16 cellular contexts compared by ENCODE assay signal in genomic region chr6:11952291-11952690, GRCh38. TPM values are rescaled to one million over a fixed set of nuclear protein-coding genes. Genes with fewer than 3 reads are reported as not detected.
DNase-seq lines count a peak whose midpoint lies in the region; TF ChIP-seq lines count a peak whose summit lies in the region.
"Had no signal": no experiment of that assay in that cellular context is flagged by ENCODE, and none has a peak within 500 bp of the region (broad histone marks: within the 10 kb centered on the region; RNA-seq: fewer than 3 reads in every experiment).

No MANE protein-coding gene starts in this region.

- H2AFZ ChIP-seq in SK-N-SH (ENCODE audit: low read depth) (no peak overlapping the region), mesenchymal stem cell (ENCODE audit: low read depth, low read length) (no peak overlapping the region)

- peaks cover 0 to 3% of the 10 kb centered on the region in 2 experiments; a peak in 2 of 4 replicates for H3K4me1 ChIP-seq in SK-N-SH (ENCODE audit: control insufficient read depth in 1 of 2, insufficient read depth in 2 of 2, low read depth in 1 of 2, low read length in 1 of 2)
- no peaks in the 10 kb centered on the region for H3K4me1 ChIP-seq in mesenchymal stem cell (ENCODE audit: control insufficient read depth, insufficient read depth, low read depth, low read length)
- H3K4me1 ChIP-seq in effector memory CD4-positive, alpha-beta T cell (ENCODE audit: control insufficient read depth, insufficient read depth, low read length, poor library complexity, severe bottlenecking), result no peaks in the 10 kb centered on the region
- H3K4me1 ChIP-seq: A549, BLaER1, HAP-1 had no signal

- H2AK5ac ChIP-seq in mesenchymal stem cell (ENCODE audit: low read length, severe bottlenecking), result no peak overlapping the region

- no peak overlapping the region for H4K91ac ChIP-seq in mesenchymal stem cell (ENCODE audit: low read length)

- peak overlapping the region; percentile 11; the same call in 1 of the 2 replicates for H3K9ac ChIP-seq in SK-N-SH
- peak overlapping the region; percentile 60 for H3K9ac ChIP-seq in mesenchymal stem cell (ENCODE audit: low read length)
- H3K9ac ChIP-seq: BLaER1 had no signal

- H3K18ac ChIP-seq in mesenchymal stem cell (ENCODE audit: low read depth in 1 of 2, low read length in 2 of 2), result no peak overlapping the region

- no peaks in the 10 kb centered on the region for H3K79me2 ChIP-seq in SK-N-SH (ENCODE audit: insufficient read depth)

- 33% methylated on average over 2 of the region's 2 CpGs for WGBS in SK-N-SH (ENCODE audit: low lambda C conversion rate)
- WGBS in mesenchymal stem cell, result 94% methylated on average over 2 of the region's 2 CpGs

- intact Hi-C loops in Calu3 (cut with micrococcal nuclease; ENCODE audit: unreplicated experiment), result no loop called here
- intact Hi-C loops in activated CD4-positive, alpha-beta T cell treated with anti-CD3 and anti-CD28 coated beads, Interleukin-2, amount 10 ng/mL, durations not matched to agents 24 days and 14 days (cut with micrococcal nuclease), result no loop called here

- H3K4me3 ChIP-seq in SK-N-SH (ENCODE audit: low read depth in 2 of 2, low read length in 1 of 2) (no peak overlapping the region), mesenchymal stem cell (ENCODE audit: insufficient read depth in 1 of 2, low read depth in 1 of 2, low read length in 2 of 2) (no peak overlapping the region)
- H3K4me3 ChIP-seq in effector memory CD4-positive, alpha-beta T cell (ENCODE audit: insufficient read depth, low read depth, low read length, poor library complexity, severe bottlenecking), result no peak overlapping the region
- H3K4me3 ChIP-seq: A549, BLaER1, GM12878, HAP-1 had no signal

- no peak overlapping the region for H2BK12ac ChIP-seq in mesenchymal stem cell (ENCODE audit: low read length in 2 of 2)

- H3K14ac ChIP-seq in mesenchymal stem cell (ENCODE audit: low read length in 2 of 2), result no peak overlapping the region

- H3F3A ChIP-seq in SK-N-SH (replicated peaks; ENCODE audit: insufficient read depth), result peaks cover 8% of the 10 kb centered on the region

- TF ChIP-seq EP300 in SK-N-SH (IDR thresholded peaks at IDR 0.05; ENCODE audit: borderline replicate concordance in 1 of 2, low read depth in 1 of 2, low read length in 1 of 2), result peak in 1 of 2 experiments; percentile 23; a peak in 1 of 4 replicates

- H3K79me1 ChIP-seq in mesenchymal stem cell (replicated peaks; ENCODE audit: low read length, poor library complexity, severe bottlenecking), result no peaks in the 10 kb centered on the region

- peak overlapping the region; percentile 40; the same call in 1 of the 2 replicates for H3K4me2 ChIP-seq in SK-N-SH
- no peak overlapping the region for H3K4me2 ChIP-seq in mesenchymal stem cell (ENCODE audit: low read length, poor library complexity, severe bottlenecking)
- H3K4me2 ChIP-seq: A549, BLaER1 had no signal

- H3K9me3 ChIP-seq in SK-N-SH (no peaks in the 10 kb centered on the region), mesenchymal stem cell (ENCODE audit: control insufficient read depth, low read length) (no peaks in the 10 kb centered on the region)
- H3K9me3 ChIP-seq in effector memory CD4-positive, alpha-beta T cell (ENCODE audit: control insufficient read depth, low read length), result no peaks in the 10 kb centered on the region
- H3K9me3 ChIP-seq: A549, BLaER1, HAP-1 had no signal

- no peaks in the 10 kb centered on the region for H3K9me2 ChIP-seq in SK-N-SH

- POLR2A ChIA-PET in SK-N-SH (lab: Yijun Ruan, JAX), result no interaction called here

- no peak overlapping the region for H3K4ac ChIP-seq in mesenchymal stem cell (ENCODE audit: low read depth in 1 of 2, low read length in 2 of 2)

- BruUV-seq in Calu3 (replicated peaks; lab: Mats Ljungman, UMichigan), result no TSS peak

- no peak for TF ChIP-seq CTCF in SK-N-SH (IDR thresholded peaks at IDR 0.05)
- TF ChIP-seq CTCF in Calu3 (IDR thresholded peaks at IDR 0.05; ENCODE audit: unreplicated experiment), result no peak

- no peak for DNase-seq in SK-N-SH
- peak; percentile 56 for DNase-seq in dedifferentiated amniotic fluid mesenchymal stem cell (ENCODE audit: extremely low spot score)
- no peak for DNase-seq in mesenchymal stem cell
- DNase-seq in activated CD4-positive, alpha-beta T cell treated with anti-CD3 and anti-CD28 coated beads, Interleukin-2, amount 50 U/mL, for 48 hours, result no peak
- DNase-seq in Calu3, result no peak
- DNase-seq in activated CD4-positive, alpha-beta T cell treated with anti-CD3 and anti-CD28 coated beads, Interleukin-2, amount 10 ng/mL, durations not matched to agents 24 days and 14 days, result no peak
- DNase-seq in effector memory CD4-positive, alpha-beta T cell, result no peak
- DNase-seq: AML-193; CD4-positive, CD25-positive, alpha-beta regulatory T cell; DMS79; GOT3; IMR-90 had no signal

- no peaks in the 10 kb centered on the region for H3K9me3 Mint-ChIP-seq in Calu3 (ENCODE audit: low read depth, unreplicated experiment)
- H3K9me3 Mint-ChIP-seq in activated CD4-positive, alpha-beta T cell treated with anti-CD3 and anti-CD28 coated beads, Interleukin-2, amount 10 ng/mL, durations not matched to agents 24 days and 14 days, result peaks cover 3% of the 10 kb centered on the region

- H3K4me3 Mint-ChIP-seq in Calu3 (ENCODE audit: low read depth, unreplicated experiment), result no peak overlapping the region
- H3K4me3 Mint-ChIP-seq in activated CD4-positive, alpha-beta T cell treated with anti-CD3 and anti-CD28 coated beads, Interleukin-2, amount 10 ng/mL, durations not matched to agents 24 days and 14 days, result no peak overlapping the region
- H3K4me3 Mint-ChIP-seq: CD4-positive, CD25-positive, alpha-beta regulatory T cell had no signal

- no peak overlapping the region for H2BK5ac ChIP-seq in mesenchymal stem cell (ENCODE audit: low read depth, low read length, poor library complexity, severe bottlenecking)

- no peak overlapping the region for H2BK120ac ChIP-seq in mesenchymal stem cell (ENCODE audit: low read depth, low read length)

- H3K27ac ChIP-seq in SK-N-SH (ENCODE audit: low read depth in 2 of 2, low read length in 1 of 2) (peak overlapping the region in 1 of 2 experiments; percentile 87; a peak in 2 of 4 replicates), mesenchymal stem cell (ENCODE audit: low read length, poor library complexity, severe bottlenecking) (no peak overlapping the region)
- H3K27ac ChIP-seq in effector memory CD4-positive, alpha-beta T cell (ENCODE audit: insufficient read depth, low read length, poor library complexity, severe bottlenecking), result no peak overlapping the region
- H3K27ac ChIP-seq: A549, BLaER1 had no signal

- CTCF ChIA-PET in SK-N-SH (lab: Yijun Ruan, JAX) (interaction anchor here (1.3 kb wide), 1 partner anchor 13 kb away, joined by 3 read pairs; no protein-coding TSS in a partner anchor), Calu3 (lab: Charles Lee) (no interaction called here)

- H3K27me3 Mint-ChIP-seq in Calu3 (ENCODE audit: unreplicated experiment), result no peaks in the 10 kb centered on the region
- H3K27me3 Mint-ChIP-seq in activated CD4-positive, alpha-beta T cell treated with anti-CD3 and anti-CD28 coated beads, Interleukin-2, amount 10 ng/mL, durations not matched to agents 24 days and 14 days, result no peaks in the 10 kb centered on the region

- no peak for TF ChIP-seq RAD21 in SK-N-SH (IDR thresholded peaks at IDR 0.05; ENCODE audit: low read length)

- no peaks in the 10 kb centered on the region for H4K20me1 ChIP-seq in SK-N-SH (ENCODE audit: insufficient read depth)
- H4K20me1 ChIP-seq: BLaER1 had no signal

- no peaks in the 10 kb centered on the region for H3K4me1 Mint-ChIP-seq in Calu3 (ENCODE audit: low read depth, unreplicated experiment)
- no peaks in the 10 kb centered on the region for H3K4me1 Mint-ChIP-seq in activated CD4-positive, alpha-beta T cell treated with anti-CD3 and anti-CD28 coated beads, Interleukin-2, amount 10 ng/mL, durations not matched to agents 24 days and 14 days

- H3K27ac Mint-ChIP-seq in Calu3 (ENCODE audit: unreplicated experiment), result no peak overlapping the region
- no peak overlapping the region for H3K27ac Mint-ChIP-seq in activated CD4-positive, alpha-beta T cell treated with anti-CD3 and anti-CD28 coated beads, Interleukin-2, amount 10 ng/mL, durations not matched to agents 24 days and 14 days
- H3K27ac Mint-ChIP-seq: CD4-positive, CD25-positive, alpha-beta regulatory T cell had no signal

- H4K8ac ChIP-seq in mesenchymal stem cell (ENCODE audit: low read length), result no peak overlapping the region

- H2BK15ac ChIP-seq in mesenchymal stem cell (ENCODE audit: low read depth, poor library complexity, severe bottlenecking), result no peak overlapping the region

- no peaks in the 10 kb centered on the region for H3K36me3 Mint-ChIP-seq in Calu3 (ENCODE audit: insufficient read depth, unreplicated experiment)
- H3K36me3 Mint-ChIP-seq in activated CD4-positive, alpha-beta T cell treated with anti-CD3 and anti-CD28 coated beads, Interleukin-2, amount 10 ng/mL, durations not matched to agents 24 days and 14 days (ENCODE audit: low read depth), result no peaks in the 10 kb centered on the region
- H3K36me3 Mint-ChIP-seq: CD4-positive, CD25-positive, alpha-beta regulatory T cell had no signal

- H3K23ac ChIP-seq in mesenchymal stem cell (ENCODE audit: low read length in 2 of 2), result no peak overlapping the region

- H3K36me3 ChIP-seq in SK-N-SH (replicated peaks in 1 of 2; ENCODE audit: control insufficient read depth in 1 of 2, insufficient read depth in 2 of 2, low read length in 1 of 2) (no peaks in the 10 kb centered on the region), mesenchymal stem cell (ENCODE audit: control insufficient read depth in 1 of 2, insufficient read depth in 2 of 2, low read depth in 1 of 2, low read length in 2 of 2) (no peaks in the 10 kb centered on the region)
- H3K36me3 ChIP-seq in effector memory CD4-positive, alpha-beta T cell (ENCODE audit: control insufficient read depth, insufficient read depth, low read length), result no peaks in the 10 kb centered on the region
- H3K36me3 ChIP-seq: BLaER1, HAP-1 had no signal

- H3K27me3 ChIP-seq in SK-N-SH (ENCODE audit: insufficient read depth) (no peaks in the 10 kb centered on the region), mesenchymal stem cell (ENCODE audit: control insufficient read depth in 1 of 2, insufficient read depth in 1 of 2, low read length in 2 of 2) (no peaks in the 10 kb centered on the region)
- H3K27me3 ChIP-seq in effector memory CD4-positive, alpha-beta T cell (replicated peaks; ENCODE audit: control insufficient read depth, insufficient read depth, low read length, poor library complexity, severe bottlenecking), result no peaks in the 10 kb centered on the region
- H3K27me3 ChIP-seq: BLaER1 had no signal

TF ChIP-seq in SK-N-SH, 30 proteins besides CTCF, POLR2A, EP300 and RAD21 (continues in another document):
- peak; percentile 30; the same call in 1 of the 2 replicates for TF ChIP-seq MEF2A (IDR thresholded peaks at IDR 0.05; ENCODE audit: borderline replicate concordance, low read depth)

RNA-seq across cellular contexts. Expression of gene HIVEP1, which starts 59.8 kb away (rescaled TPM):
- 7.7 and 10.4 TPM in 2 replicates for polyA plus RNA-seq in SK-N-SH (2012; rRNA removed)
- polyA plus RNA-seq in SK-N-SH (2012; cell fraction: cytosol; rRNA removed), result 5.5 and 6.4 TPM in 2 replicates
- 19.3 and 21.1 TPM in 2 replicates for polyA plus RNA-seq in SK-N-SH (2012; cell fraction: nucleus; rRNA removed)
- 13.8 TPM for polyA plus RNA-seq in mesenchymal stem cell (2013, experiment 1 of 2)
- 11.2 TPM for polyA plus RNA-seq in mesenchymal stem cell (2013, experiment 2 of 2)
- total RNA-seq in Calu3 (2022), result 16.1 and 16.2 TPM in 2 replicates
- total RNA-seq in activated CD4-positive, alpha-beta T cell treated with anti-CD3 and anti-CD28 coated beads, Interleukin-2, amount 10 ng/mL, durations not matched to agents 24 days and 14 days, result 55.3 and 57.6 TPM in 2 replicates
